In the genomic region with DNA sequence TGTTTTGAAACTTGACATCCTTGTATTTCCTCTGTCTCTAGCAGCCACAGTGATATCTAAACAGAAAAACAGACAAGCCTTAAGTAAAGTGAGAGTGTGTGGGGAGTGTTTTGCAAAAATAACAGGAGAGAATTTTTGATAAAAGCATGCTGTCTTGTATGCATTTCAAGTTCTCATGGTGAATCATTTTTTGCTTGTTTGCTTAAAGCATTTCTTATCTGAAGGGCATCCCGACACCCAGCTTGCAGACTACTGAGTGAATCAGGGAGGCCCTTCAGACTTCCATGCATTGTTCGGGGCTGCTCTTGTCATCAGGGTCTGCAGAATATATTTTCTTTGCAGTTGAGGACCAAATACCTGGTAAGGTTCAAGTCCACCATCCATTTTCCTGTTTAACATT, we compare ENCODE assay signal across 1 cellular context.
TF ChIP-seq lines count a peak whose summit lies in the region.

No MANE protein-coding gene starts in this region.

TF ChIP-seq in GM23338, 12 proteins besides CTCF, POLR2A, EP300 and RAD21 (continued from another document):
- TF ChIP-seq, protein P1, sequence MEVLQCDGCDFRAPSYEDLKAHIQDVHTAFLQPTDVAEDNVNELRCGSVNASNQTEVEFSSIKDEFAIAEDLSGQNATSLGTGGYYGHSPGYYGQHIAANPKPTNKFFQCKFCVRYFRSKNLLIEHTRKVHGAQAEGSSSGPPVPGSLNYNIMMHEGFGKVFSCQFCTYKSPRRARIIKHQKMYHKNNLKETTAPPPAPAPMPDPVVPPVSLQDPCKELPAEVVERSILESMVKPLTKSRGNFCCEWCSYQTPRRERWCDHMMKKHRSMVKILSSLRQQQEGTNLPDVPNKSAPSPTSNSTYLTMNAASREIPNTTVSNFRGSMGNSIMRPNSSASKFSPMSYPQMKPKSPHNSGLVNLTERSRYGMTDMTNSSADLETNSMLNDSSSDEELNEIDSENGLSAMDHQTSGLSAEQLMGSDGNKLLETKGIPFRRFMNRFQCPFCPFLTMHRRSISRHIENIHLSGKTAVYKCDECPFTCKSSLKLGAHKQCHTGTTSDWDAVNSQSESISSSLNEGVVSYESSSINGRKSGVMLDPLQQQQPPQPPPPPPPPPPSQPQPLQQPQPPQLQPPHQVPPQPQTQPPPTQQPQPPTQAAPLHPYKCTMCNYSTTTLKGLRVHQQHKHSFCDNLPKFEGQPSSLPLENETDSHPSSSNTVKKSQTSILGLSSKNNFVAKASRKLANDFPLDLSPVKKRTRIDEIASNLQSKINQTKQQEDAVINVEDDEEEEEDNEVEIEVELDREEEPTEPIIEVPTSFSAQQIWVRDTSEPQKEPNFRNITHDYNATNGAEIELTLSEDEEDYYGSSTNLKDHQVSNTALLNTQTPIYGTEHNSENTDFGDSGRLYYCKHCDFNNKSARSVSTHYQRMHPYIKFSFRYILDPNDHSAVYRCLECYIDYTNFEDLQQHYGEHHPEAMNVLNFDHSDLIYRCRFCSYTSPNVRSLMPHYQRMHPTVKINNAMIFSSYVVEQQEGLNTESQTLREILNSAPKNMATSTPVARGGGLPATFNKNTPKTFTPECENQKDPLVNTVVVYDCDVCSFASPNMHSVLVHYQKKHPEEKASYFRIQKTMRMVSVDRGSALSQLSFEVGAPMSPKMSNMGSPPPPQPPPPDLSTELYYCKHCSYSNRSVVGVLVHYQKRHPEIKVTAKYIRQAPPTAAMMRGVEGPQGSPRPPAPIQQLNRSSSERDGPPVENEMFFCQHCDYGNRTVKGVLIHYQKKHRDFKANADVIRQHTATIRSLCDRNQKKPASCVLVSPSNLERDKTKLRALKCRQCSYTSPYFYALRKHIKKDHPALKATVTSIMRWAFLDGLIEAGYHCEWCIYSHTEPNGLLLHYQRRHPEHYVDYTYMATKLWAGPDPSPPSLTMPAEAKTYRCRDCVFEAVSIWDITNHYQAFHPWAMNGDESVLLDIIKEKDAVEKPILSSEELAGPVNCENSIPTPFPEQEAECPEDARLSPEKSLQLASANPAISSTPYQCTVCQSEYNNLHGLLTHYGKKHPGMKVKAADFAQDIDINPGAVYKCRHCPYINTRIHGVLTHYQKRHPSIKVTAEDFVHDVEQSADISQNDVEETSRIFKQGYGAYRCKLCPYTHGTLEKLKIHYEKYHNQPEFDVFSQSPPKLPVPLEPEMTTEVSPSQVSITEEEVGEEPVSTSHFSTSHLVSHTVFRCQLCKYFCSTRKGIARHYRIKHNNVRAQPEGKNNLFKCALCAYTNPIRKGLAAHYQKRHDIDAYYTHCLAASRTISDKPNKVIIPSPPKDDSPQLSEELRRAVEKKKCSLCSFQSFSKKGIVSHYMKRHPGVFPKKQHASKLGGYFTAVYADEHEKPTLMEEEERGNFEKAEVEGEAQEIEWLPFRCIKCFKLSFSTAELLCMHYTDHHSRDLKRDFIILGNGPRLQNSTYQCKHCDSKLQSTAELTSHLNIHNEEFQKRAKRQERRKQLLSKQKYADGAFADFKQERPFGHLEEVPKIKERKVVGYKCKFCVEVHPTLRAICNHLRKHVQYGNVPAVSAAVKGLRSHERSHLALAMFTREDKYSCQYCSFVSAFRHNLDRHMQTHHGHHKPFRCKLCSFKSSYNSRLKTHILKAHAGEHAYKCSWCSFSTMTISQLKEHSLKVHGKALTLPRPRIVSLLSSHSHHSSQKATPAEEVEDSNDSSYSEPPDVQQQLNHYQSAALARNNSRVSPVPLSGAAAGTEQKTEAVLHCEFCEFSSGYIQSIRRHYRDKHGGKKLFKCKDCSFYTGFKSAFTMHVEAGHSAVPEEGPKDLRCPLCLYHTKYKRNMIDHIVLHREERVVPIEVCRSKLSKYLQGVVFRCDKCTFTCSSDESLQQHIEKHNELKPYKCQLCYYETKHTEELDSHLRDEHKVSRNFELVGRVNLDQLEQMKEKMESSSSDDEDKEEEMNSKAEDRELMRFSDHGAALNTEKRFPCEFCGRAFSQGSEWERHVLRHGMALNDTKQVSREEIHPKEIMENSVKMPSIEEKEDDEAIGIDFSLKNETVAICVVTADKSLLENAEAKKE (CRISPR knock-in tag; IDR thresholded peaks at IDR 0.05): no peak
- no peak for TF ChIP-seq NANOG (IDR thresholded peaks at IDR 0.05; ENCODE audit: borderline replicate concordance)
- TF ChIP-seq CREB1 (CRISPR knock-in tag; IDR thresholded peaks at IDR 0.05; ENCODE audit: low read depth): no peak
